In the genomic region with DNA sequence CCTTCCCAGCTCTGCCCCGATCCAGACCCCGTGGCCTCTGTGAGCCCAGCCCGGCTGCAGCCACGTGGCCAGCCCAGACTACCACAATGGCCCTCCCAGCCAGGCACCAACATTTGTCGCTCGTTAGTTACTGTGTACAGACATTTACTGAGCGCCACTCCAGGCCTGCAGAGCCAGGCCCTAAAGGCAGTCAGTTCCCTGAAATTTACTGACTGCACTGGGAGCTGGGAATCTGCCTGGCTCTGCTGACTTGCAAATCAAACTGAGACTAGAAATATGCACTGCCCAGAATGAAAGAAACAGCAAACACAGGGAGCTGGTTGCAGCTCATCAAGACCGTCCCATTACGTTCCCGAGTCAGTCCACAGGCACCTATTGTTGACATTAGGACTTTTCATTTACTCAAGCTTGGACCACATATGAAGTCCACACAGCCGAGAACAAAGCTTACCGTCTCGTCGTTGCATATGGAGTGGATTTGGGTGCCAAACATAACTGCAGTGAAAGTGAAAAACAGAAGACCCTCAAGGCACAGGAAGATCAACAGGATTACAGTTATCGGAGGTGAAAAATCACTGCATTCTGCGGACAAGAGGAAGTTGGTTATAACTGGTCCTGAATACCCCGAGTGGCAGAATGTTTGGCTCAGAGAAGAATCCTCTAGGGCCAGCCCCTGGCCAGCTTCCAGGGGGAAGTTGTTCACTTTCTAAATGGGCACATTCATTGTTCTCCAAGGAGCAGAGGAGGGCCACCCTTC, we compare ENCODE assay signal across 14 cellular contexts. TPM values are rescaled to one million over a fixed set of nuclear protein-coding genes. Genes with fewer than 3 reads are reported as not detected.
A peak's percentile ranks its signal among the peaks of the same experiment; 100 is the strongest.
DNase-seq lines count a peak whose midpoint lies in the region; ATAC-seq and TF ChIP-seq lines count a peak whose summit lies in the region.
"Had no signal": no experiment of that assay in that cellular context is flagged by ENCODE, and none has a peak within 500 bp of the region (broad histone marks: within the 10 kb centered on the region; RNA-seq: fewer than 3 reads in every experiment).

No MANE protein-coding gene starts in this region.

- no peak overlapping the region for H3K27ac Mint-ChIP-seq in HFFc6
- H3K27ac Mint-ChIP-seq in T-helper 2 cell treated with Interferon-gamma antibody and Interleukin-4, amounts not matched to agents 5 μg/mL and 100 μg/mL, for 36 hours, result no peak overlapping the region
- H3K27ac Mint-ChIP-seq in activated naive CD8-positive, alpha-beta T cell treated with anti-CD3 and anti-CD28 coated beads for 36 hours, result no peak overlapping the region
- H3K27ac Mint-ChIP-seq: activated naive CD8-positive, alpha-beta T cell treated with anti-CD3 and anti-CD28 coated beads, Interleukin-2, amount 50 U/mL, for 24 hours had no signal

- TF ChIP-seq CTCF in psoas muscle (IDR thresholded peaks at IDR 0.05), result no peak
- no peak for TF ChIP-seq CTCF in HFFc6 (IDR thresholded peaks at IDR 0.05)

- H3K9me3 Mint-ChIP-seq in HFFc6, result no peaks in the 10 kb centered on the region
- H3K9me3 Mint-ChIP-seq in T-helper 2 cell treated with Interferon-gamma antibody and Interleukin-4, amounts not matched to agents 5 μg/mL and 100 μg/mL, for 36 hours, result no peaks in the 10 kb centered on the region
- H3K9me3 Mint-ChIP-seq in activated naive CD8-positive, alpha-beta T cell treated with anti-CD3 and anti-CD28 coated beads for 36 hours, result no peaks in the 10 kb centered on the region
- H3K9me3 Mint-ChIP-seq: activated naive CD8-positive, alpha-beta T cell treated with anti-CD3 and anti-CD28 coated beads, Interleukin-2, amount 50 U/mL, for 24 hours; CD4-positive, alpha-beta memory T cell had no signal

- 78% methylated on average over 17 of the region's 17 CpGs for WGBS in right cardiac atrium
- WGBS in psoas muscle, 3 donors, result 77 to 81% (median 79%) methylated on average over 17 of the region's 17 CpGs

- H3K27ac ChIP-seq in right cardiac atrium (ENCODE audit: low read length), result no peak overlapping the region
- H3K27ac ChIP-seq in psoas muscle, result peak overlapping the region; percentile 8

- H3K27me3 Mint-ChIP-seq in HFFc6 (ENCODE audit: insufficient read depth), result peaks cover 2% of the 10 kb centered on the region
- H3K27me3 Mint-ChIP-seq in T-helper 2 cell treated with Interferon-gamma antibody and Interleukin-4, amounts not matched to agents 5 μg/mL and 100 μg/mL, for 36 hours (ENCODE audit: low read depth), result no peaks in the 10 kb centered on the region
- no peaks in the 10 kb centered on the region for H3K27me3 Mint-ChIP-seq in activated naive CD8-positive, alpha-beta T cell treated with anti-CD3 and anti-CD28 coated beads for 36 hours
- H3K27me3 Mint-ChIP-seq: activated naive CD8-positive, alpha-beta T cell treated with anti-CD3 and anti-CD28 coated beads, Interleukin-2, amount 50 U/mL, for 24 hours; CD4-positive, alpha-beta memory T cell had no signal

- intact Hi-C loops in right cardiac atrium (cut with DNase I) (no loop called here), psoas muscle (cut with DNase I) (no loop called here)

- H3K4me3 ChIP-seq in right cardiac atrium (ENCODE audit: low read length) (no peak overlapping the region), psoas muscle (no peak overlapping the region)
- H3K4me3 ChIP-seq: K562 had no signal

- H3K4me1 ChIP-seq in right cardiac atrium (ENCODE audit: control insufficient read depth, insufficient read depth, low read length) (peaks cover 3% of the 10 kb centered on the region), psoas muscle (peaks cover 23% of the 10 kb centered on the region)

- peaks cover 0 to 77% of the 10 kb centered on the region in 2 donors for H3K36me3 ChIP-seq in psoas muscle (ENCODE audit: insufficient read depth in 1 of 2, low read depth in 1 of 2)

- H3K36me3 Mint-ChIP-seq in HFFc6 (ENCODE audit: low read depth), result peaks cover 62% of the 10 kb centered on the region
- peaks cover 26% of the 10 kb centered on the region for H3K36me3 Mint-ChIP-seq in T-helper 2 cell treated with Interferon-gamma antibody and Interleukin-4, amounts not matched to agents 5 μg/mL and 100 μg/mL, for 36 hours (ENCODE audit: low read depth)
- peaks cover 11% of the 10 kb centered on the region for H3K36me3 Mint-ChIP-seq in activated naive CD8-positive, alpha-beta T cell treated with anti-CD3 and anti-CD28 coated beads for 36 hours

- H3K4me3 Mint-ChIP-seq in HFFc6, result no peak overlapping the region
- H3K4me3 Mint-ChIP-seq in T-helper 2 cell treated with Interferon-gamma antibody and Interleukin-4, amounts not matched to agents 5 μg/mL and 100 μg/mL, for 36 hours, result no peak overlapping the region
- H3K4me3 Mint-ChIP-seq in activated naive CD8-positive, alpha-beta T cell treated with anti-CD3 and anti-CD28 coated beads for 36 hours, result no peak overlapping the region
- H3K4me3 Mint-ChIP-seq: activated naive CD8-positive, alpha-beta T cell treated with anti-CD3 and anti-CD28 coated beads, Interleukin-2, amount 50 U/mL, for 24 hours; CD4-positive, alpha-beta memory T cell had no signal

- H3K9me3 ChIP-seq in right cardiac atrium (ENCODE audit: control insufficient read depth, low read length) (no peaks in the 10 kb centered on the region), psoas muscle (no peaks in the 10 kb centered on the region)

- H3K4me1 Mint-ChIP-seq in HFFc6 (ENCODE audit: low read depth), result peaks cover 60% of the 10 kb centered on the region
- no peaks in the 10 kb centered on the region for H3K4me1 Mint-ChIP-seq in T-helper 2 cell treated with Interferon-gamma antibody and Interleukin-4, amounts not matched to agents 5 μg/mL and 100 μg/mL, for 36 hours (ENCODE audit: low read depth)
- H3K4me1 Mint-ChIP-seq in activated naive CD8-positive, alpha-beta T cell treated with anti-CD3 and anti-CD28 coated beads for 36 hours, result no peaks in the 10 kb centered on the region
- H3K4me1 Mint-ChIP-seq: activated naive CD8-positive, alpha-beta T cell treated with anti-CD3 and anti-CD28 coated beads, Interleukin-2, amount 50 U/mL, for 24 hours; CD4-positive, alpha-beta memory T cell had no signal

- DNase-seq in CD1c-positive myeloid dendritic cell (ENCODE audit: extremely low spot score) (peak; percentile 56), astrocyte of the hippocampus (ENCODE audit: low read depth, low spot score) (peak; percentile 55), right cardiac atrium (peak; percentile 53 to 83 (median 82)), psoas muscle (peak; percentile 55 to 76), HFFc6 (no peak), COLO668 (lab: John Stamatoyannopoulos, UW; ENCODE audit: unreplicated experiment) (no peak)
- no peak for DNase-seq in T-helper 2 cell treated with Interferon-gamma antibody and Interleukin-4, amounts not matched to agents 5 μg/mL and 100 μg/mL, for 36 hours (ENCODE audit: low spot score)
- DNase-seq in activated naive CD8-positive, alpha-beta T cell treated with anti-CD3 and anti-CD28 coated beads for 36 hours, result no peak
- DNase-seq: activated naive CD8-positive, alpha-beta T cell treated with anti-CD3 and anti-CD28 coated beads, Interleukin-2, amount 50 U/mL, for 24 hours; CD4-positive, alpha-beta memory T cell; effector CD4-positive, alpha-beta T cell; SHP77 had no signal

- H3K27me3 ChIP-seq in right cardiac atrium (ENCODE audit: control insufficient read depth, insufficient read depth) (no peaks in the 10 kb centered on the region), psoas muscle (ENCODE audit: insufficient read depth in 3 of 3, low read length in 2 of 3) (no peaks in the 10 kb centered on the region)

- ATAC-seq in right cardiac atrium, result peak; percentile 27 to 39
- no peak for ATAC-seq in psoas muscle
- ATAC-seq: activated naive CD8-positive, alpha-beta T cell treated with anti-CD3 and anti-CD28 coated beads, Interleukin-2, amount 50 U/mL, for 24 hours; K562; left colon had no signal

RNA-seq across cellular contexts. Expression of a gene that starts 34.5 kb away (rescaled TPM):
- total RNA-seq in right cardiac atrium, result 10 to 100 TPM; 33.1 to 39.2 (median 36.8) TPM
- polyA plus RNA-seq in right cardiac atrium, result 19.4 TPM
- total RNA-seq in psoas muscle, result 10 to 100 TPM; 33.2 to 52.3 (median 44.8) TPM
- polyA plus RNA-seq in psoas muscle, result 10 to 100 TPM; 19.7 to 96.0 (median 26.6) TPM
- total RNA-seq in HFFc6 (2021; fragmentation: NEBNext Ultra II Directional; extraction: Animal tissue kit (Norgen Biotek cat#: 25700)), result 10 to 100 TPM; 73.9 to 90.4 (median 78.1) TPM
- total RNA-seq in activated naive CD8-positive, alpha-beta T cell treated with anti-CD3 and anti-CD28 coated beads for 36 hours, result 10 to 100 TPM; 27.4 to 30.0 TPM

RNA-seq across cellular contexts. Expression of a gene that starts 50.8 kb away (rescaled TPM):
- total RNA-seq in right cardiac atrium, result 10 to 100 TPM; 10.9 to 13.5 (median 12.6) TPM
- 6.7 TPM for polyA plus RNA-seq in right cardiac atrium
- total RNA-seq in psoas muscle, result 10 to 100 TPM in 3 of 4 donors, 1 to 10 TPM in 1; 8.7 to 14.3 (median 13.3) TPM
- polyA plus RNA-seq in psoas muscle, result 10 to 100 TPM in 1 of 3 donors, 1 to 10 TPM in 2; 3.6 to 18.2 (median 3.9) TPM
- 10 to 100 TPM; 12.5 to 15.4 (median 13.8) TPM for total RNA-seq in HFFc6 (2021; fragmentation: NEBNext Ultra II Directional; extraction: Animal tissue kit (Norgen Biotek cat#: 25700))
- 1 to 10 TPM; 2.4 to 3.3 TPM for total RNA-seq in activated naive CD8-positive, alpha-beta T cell treated with anti-CD3 and anti-CD28 coated beads for 36 hours

Comparison
In these comparisons a context has a peak if more than half of its experiments do, and no peak if none do; other contexts are left out.
1. DNase-seq: peak in CD1c-positive myeloid dendritic cell (single experiment), astrocyte of the hippocampus (single experiment), right cardiac atrium (3 of 3) and psoas muscle (2 of 2); none in HFFc6 (single experiment), COLO668 (single experiment), T-helper 2 cell treated with Interferon-gamma antibody and Interleukin-4, amounts not matched to agents 5 μg/mL and 100 μg/mL, for 36 hours (single experiment) and activated naive CD8-positive, alpha-beta T cell treated with anti-CD3 and anti-CD28 coated beads for 36 hours (single experiment).
2. ATAC-seq: peak in right cardiac atrium (2 of 2); none in psoas muscle (0 of 4).